8 cellular contexts compared by ENCODE assay signal in the genomic region with DNA sequence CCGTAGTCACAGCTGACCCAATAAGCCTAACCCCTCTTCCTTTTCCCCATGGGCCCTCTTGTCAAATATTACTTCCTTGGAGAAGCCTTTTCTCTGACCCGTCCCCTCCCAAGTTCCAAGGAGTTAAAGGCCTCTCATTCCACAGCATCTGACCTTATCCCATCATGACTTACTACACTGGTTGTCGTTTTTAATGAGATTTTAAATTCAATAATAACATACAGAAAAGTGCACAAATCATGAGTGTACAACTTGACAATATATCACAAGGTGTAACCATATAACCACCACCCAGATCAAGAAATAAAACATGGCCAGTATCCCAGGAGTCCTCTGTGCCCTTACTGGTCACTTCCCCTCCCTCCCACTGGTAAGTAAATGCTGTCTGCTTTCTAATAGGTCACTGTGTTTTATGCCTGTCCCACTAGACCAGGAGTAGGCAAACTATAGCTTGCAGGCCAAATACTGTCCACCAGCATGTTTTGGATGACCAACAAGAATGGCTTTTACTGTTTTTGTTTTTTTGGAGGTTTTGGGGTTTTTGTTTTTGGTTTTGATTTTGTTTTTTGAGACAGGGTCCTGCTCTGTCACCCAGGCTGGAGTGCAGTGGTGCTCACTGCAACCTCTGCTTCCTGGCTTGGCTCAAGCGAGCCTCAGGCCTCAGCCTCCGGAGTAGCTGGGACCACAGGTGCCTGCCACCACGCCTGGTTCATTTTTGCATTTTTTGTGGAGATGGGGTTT. TPM values are rescaled to one million over a fixed set of nuclear protein-coding genes. Genes with fewer than 3 reads are reported as not detected.
DNase-seq lines count a peak whose midpoint lies in the region; ATAC-seq lines count a peak whose summit lies in the region.

No MANE protein-coding gene starts in this region.

- no peaks in the 10 kb centered on the region for H3K9me3 ChIP-seq in naive thymus-derived CD4-positive, alpha-beta T cell (ENCODE audit: control insufficient read depth in 2 of 3, low read length in 3 of 3)

- no peaks in the 10 kb centered on the region for H3K27me3 Mint-ChIP-seq in central memory CD8-positive, alpha-beta T cell
- H3K27me3 Mint-ChIP-seq in naive thymus-derived CD4-positive, alpha-beta T cell, result peaks cover 0 to 3% (median 0%) of the 10 kb centered on the region in 5 donors

- H3K27ac Mint-ChIP-seq in central memory CD8-positive, alpha-beta T cell (ENCODE audit: low read depth), result peak overlapping the region; percentile 98
- H3K27ac Mint-ChIP-seq in naive thymus-derived CD4-positive, alpha-beta T cell, result peak overlapping the region; percentile 94 to 99 (median 97)

- no peak for ATAC-seq in central memory CD8-positive, alpha-beta T cell (replicated peaks; ENCODE audit: extremely low read depth, poor library complexity, severe bottlenecking)
- ATAC-seq in naive thymus-derived CD4-positive, alpha-beta T cell, result no peak
- ATAC-seq in GM18909 (IDR thresholded peaks at IDR 0.05; ENCODE audit: poor library complexity, unreplicated experiment) (no peak), GM21423 (IDR thresholded peaks at IDR 0.05; ENCODE audit: unreplicated experiment) (no peak)

- POLR2A ChIA-PET in naive thymus-derived CD4-positive, alpha-beta T cell (lab: Charles Lee), result interaction anchor here (0.6 to 1.6 kb wide), 8 partner anchors 29 to 388 kb away, joined by 3 to 6 read pairs (median 4); a partner anchor contains a TSS

- peak overlapping the region; percentile 77 for H3K4me3 Mint-ChIP-seq in central memory CD8-positive, alpha-beta T cell
- H3K4me3 Mint-ChIP-seq in naive thymus-derived CD4-positive, alpha-beta T cell, result peak overlapping the region; percentile 74 to 96 (median 88)

- H3K27ac ChIP-seq in naive thymus-derived CD4-positive, alpha-beta T cell (ENCODE audit: low read depth, low read length), result peak overlapping the region; percentile 91

- peak overlapping the region; percentile 78 for H3K4me3 ChIP-seq in naive thymus-derived CD4-positive, alpha-beta T cell (ENCODE audit: low read length)

- H3K4me1 ChIP-seq in naive thymus-derived CD4-positive, alpha-beta T cell (ENCODE audit: control insufficient read depth in 2 of 2, insufficient read depth in 2 of 2, low read length in 2 of 2), result peaks cover 11 to 14% of the 10 kb centered on the region in 2 donors

- no peaks in the 10 kb centered on the region for H3K36me3 ChIP-seq in naive thymus-derived CD4-positive, alpha-beta T cell (ENCODE audit: control insufficient read depth in 2 of 3, insufficient read depth in 3 of 3, low read length in 3 of 3)

- DNase-seq in GDM1 (lab: John Stamatoyannopoulos, UW) (peak; percentile 7), NCI-H2227 treated with DMSO at 0.1 percent for 48 hours (lab: John Stamatoyannopoulos, UW) (peak; percentile 18), hepatic stellate cell (ENCODE audit: low spot score) (no peak)
- DNase-seq in central memory CD8-positive, alpha-beta T cell (ENCODE audit: low spot score in 2 of 2), result no peak
- no peak for DNase-seq in naive thymus-derived CD4-positive, alpha-beta T cell
- no peak for DNase-seq in stimulated activated CD4-positive, alpha-beta T cell treated with anti-CD3 and anti-CD28 coated beads, Interleukin-4, amount 100 ng/mL, for 1 hour

- intact Hi-C loops in naive thymus-derived CD4-positive, alpha-beta T cell (cut with micrococcal nuclease), result loop anchor here (1.0 to 5.0 kb wide), 18 partner anchors 9 to 793 kb away; a partner anchor contains a TSS

- peaks cover 26% of the 10 kb centered on the region for H3K4me1 Mint-ChIP-seq in central memory CD8-positive, alpha-beta T cell
- H3K4me1 Mint-ChIP-seq in naive thymus-derived CD4-positive, alpha-beta T cell, result peaks cover 18 to 33% (median 22%) of the 10 kb centered on the region in 7 donors

- no peaks in the 10 kb centered on the region for H3K9me3 Mint-ChIP-seq in central memory CD8-positive, alpha-beta T cell
- H3K9me3 Mint-ChIP-seq in naive thymus-derived CD4-positive, alpha-beta T cell, result peaks cover 0 to 2% (median 0%) of the 10 kb centered on the region in 11 donors

- CTCF ChIA-PET in naive thymus-derived CD4-positive, alpha-beta T cell (lab: Charles Lee), result interaction anchor here (0.9 to 2.4 kb wide), 5 partner anchors 9 to 216 kb away, joined by 3 to 10 read pairs (median 5); a partner anchor contains a TSS

- no peaks in the 10 kb centered on the region for H3K27me3 ChIP-seq in naive thymus-derived CD4-positive, alpha-beta T cell (ENCODE audit: control insufficient read depth in 2 of 2, insufficient read depth in 2 of 2, low read length in 2 of 2)

- peaks cover 8% of the 10 kb centered on the region for H3K36me3 Mint-ChIP-seq in central memory CD8-positive, alpha-beta T cell (ENCODE audit: insufficient read depth)
- H3K36me3 Mint-ChIP-seq in naive thymus-derived CD4-positive, alpha-beta T cell, result peaks cover 0 to 6% (median 0%) of the 10 kb centered on the region in 5 donors

RNA-seq across cellular contexts. Expression of a gene that starts 1.2 kb away (rescaled TPM):
- 10 to 100 TPM in 3 of 5 experiments, 1 to 10 TPM in 2; 4.7 to 39.5 (median 11.7) TPM for total RNA-seq in naive thymus-derived CD4-positive, alpha-beta T cell
- 1 to 10 TPM; 5.4 to 6.4 TPM for polyA plus RNA-seq in naive thymus-derived CD4-positive, alpha-beta T cell

RNA-seq across cellular contexts. Expression of a gene that starts 14.4 kb away (rescaled TPM):
- total RNA-seq in naive thymus-derived CD4-positive, alpha-beta T cell, result under 1 TPM in 2 of 5 experiments, not detected in 3; 0.12 to 0.15 TPM
- polyA plus RNA-seq in naive thymus-derived CD4-positive, alpha-beta T cell, result not detected

RNA-seq across cellular contexts. Expression of a gene that starts 19.4 kb away (rescaled TPM):
- total RNA-seq in naive thymus-derived CD4-positive, alpha-beta T cell, result not detected
- polyA plus RNA-seq in naive thymus-derived CD4-positive, alpha-beta T cell, result under 1 TPM in 1 of 2 donors, not detected in 1; 0.14 TPM

RNA-seq across cellular contexts. Expression of a gene that starts 49.0 kb away (rescaled TPM):
- total RNA-seq in naive thymus-derived CD4-positive, alpha-beta T cell, result not detected
- polyA plus RNA-seq in naive thymus-derived CD4-positive, alpha-beta T cell, result not detected

RNA-seq across cellular contexts. Expression of a gene that starts 50.0 kb away (rescaled TPM):
- total RNA-seq in naive thymus-derived CD4-positive, alpha-beta T cell, result not detected
- not detected for polyA plus RNA-seq in naive thymus-derived CD4-positive, alpha-beta T cell

Comparison
In these comparisons a context has a peak if more than half of its experiments do, and no peak if none do; other contexts are left out.
1. DNase-seq: peak in GDM1 (single experiment) and NCI-H2227 treated with DMSO at 0.1 percent for 48 hours (single experiment); none in central memory CD8-positive, alpha-beta T cell (0 of 2), naive thymus-derived CD4-positive, alpha-beta T cell (0 of 9), hepatic stellate cell (single experiment) and stimulated activated CD4-positive, alpha-beta T cell treated with anti-CD3 and anti-CD28 coated beads, Interleukin-4, amount 100 ng/mL, for 1 hour (single experiment).